In the genomic region with DNA sequence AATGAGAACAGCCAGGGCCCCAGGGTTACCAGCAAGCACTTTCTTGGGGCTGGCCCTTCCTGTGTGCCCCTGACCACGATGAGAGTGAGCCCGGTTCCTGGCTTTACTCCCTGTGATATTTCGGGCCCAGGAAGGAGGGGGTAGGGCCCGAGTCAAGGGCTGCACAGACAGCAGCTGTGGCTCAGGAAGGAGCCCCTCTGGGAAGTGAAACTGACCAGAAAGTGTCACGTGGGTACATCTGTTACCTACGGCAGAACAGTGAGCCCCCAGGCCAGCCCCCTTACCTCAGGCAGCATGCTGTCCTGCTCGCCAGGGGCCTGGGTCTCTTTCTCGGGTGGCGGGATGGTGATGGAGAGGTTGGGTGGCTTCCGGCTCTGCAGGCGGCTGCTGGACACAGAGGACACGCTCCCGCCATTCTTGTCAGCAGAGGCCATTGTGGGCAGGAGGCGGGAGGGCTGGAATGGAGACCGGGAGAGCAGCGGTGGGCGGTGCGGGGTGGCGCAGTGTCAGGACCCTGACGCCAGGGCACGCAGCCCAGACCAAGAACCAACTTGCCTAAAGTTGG, we compare ENCODE assay signal across 9 cellular contexts. TPM values are rescaled to one million over a fixed set of nuclear protein-coding genes. Genes with fewer than 3 reads are reported as not detected.
DNase-seq lines count a peak whose midpoint lies in the region; ATAC-seq and TF ChIP-seq lines count a peak whose summit lies in the region.
"Had no signal": no experiment of that assay in that cellular context is flagged by ENCODE, and none has a peak within 500 bp of the region (broad histone marks: within the 10 kb centered on the region; RNA-seq: fewer than 3 reads in every experiment).

No MANE protein-coding gene starts in this region.

- no peak overlapping the region for H3K4me3 Mint-ChIP-seq in brain

- peak; percentile 59 for ATAC-seq in HG03066 (IDR thresholded peaks at IDR 0.05; ENCODE audit: low read depth, unreplicated experiment)

- no peaks in the 10 kb centered on the region for H3K36me3 Mint-ChIP-seq in brain

- TF ChIP-seq POLR2A in GM19099 (IDR thresholded peaks at IDR 0.05; ENCODE audit: extremely low read depth, insufficient read length, low read depth) = peak; percentile 48

- H3K27me3 ChIP-seq in rectal smooth muscle tissue (ENCODE audit: control insufficient read depth, insufficient read depth, low read length) = no peaks in the 10 kb centered on the region

- no peak overlapping the region for H3K9ac ChIP-seq in rectal smooth muscle tissue (ENCODE audit: low read length)

- H3K4me3 ChIP-seq in rectal smooth muscle tissue (ENCODE audit: low read length) = peak overlapping the region; percentile 8

- peak overlapping the region; percentile 47 to 91 (median 87) for H3K27ac Mint-ChIP-seq in brain

- no peaks in the 10 kb centered on the region for H3K9me3 Mint-ChIP-seq in brain

- peaks cover 10% of the 10 kb centered on the region for H3K27me3 Mint-ChIP-seq in brain

- no peak overlapping the region for H3K27ac ChIP-seq in rectal smooth muscle tissue (ENCODE audit: low read depth, low read length)

- no peak for TF ChIP-seq CTCF in brain (conservative IDR thresholded peaks at IDR 0.05)

- H3K36me3 ChIP-seq in rectal smooth muscle tissue (ENCODE audit: control insufficient read depth, insufficient read depth, low read length) = no peaks in the 10 kb centered on the region

- DNase-seq in foreskin melanocyte (no peak), KG1 (lab: John Stamatoyannopoulos, UW) (no peak), NCI-H2107 treated with DMSO at 0.1 percent for 48 hours (lab: John Stamatoyannopoulos, UW; ENCODE audit: unreplicated experiment) (no peak)
- DNase-seq in central memory CD4-positive, alpha-beta T cell = no peak

- H3K4me1 Mint-ChIP-seq in brain = peaks cover 18% of the 10 kb centered on the region

- H3K4me1 ChIP-seq in rectal smooth muscle tissue (ENCODE audit: control insufficient read depth, insufficient read depth, low read length) = no peaks in the 10 kb centered on the region

RNA-seq across cellular contexts. Expression of a gene that starts 13.8 kb away (rescaled TPM):
- not detected for polyA plus RNA-seq in brain (ENCODE audit: insufficient read depth, low read depth, low replicate concordance)
- polyA plus RNA-seq: esophagus had no signal

RNA-seq across cellular contexts. Expression of a gene that starts 20.1 kb away (rescaled TPM):
- polyA plus RNA-seq in brain (ENCODE audit: insufficient read depth, low read depth, low replicate concordance) = 6.7 TPM

RNA-seq across cellular contexts. Expression of a gene that starts 28.2 kb away (rescaled TPM):
- polyA plus RNA-seq in brain (ENCODE audit: insufficient read depth, low read depth, low replicate concordance) = 36.9 TPM

RNA-seq across cellular contexts. Expression of a gene that starts 56.3 kb away (rescaled TPM):
- polyA plus RNA-seq in brain (ENCODE audit: insufficient read depth, low read depth, low replicate concordance) = 6.8 TPM

RNA-seq across cellular contexts. Expression of a gene that starts 58.7 kb away (rescaled TPM):
- 9.9 TPM for polyA plus RNA-seq in brain (ENCODE audit: insufficient read depth, low read depth, low replicate concordance)
